Comparison of ENCODE assay signal across 13 cellular contexts in genomic region chr2:222950886-222951285, GRCh38.
DNase-seq lines count a peak whose midpoint lies in the region; ATAC-seq and TF ChIP-seq lines count a peak whose summit lies in the region.
"Had no signal": no experiment of that assay in that cellular context is flagged by ENCODE, and none has a peak within 500 bp of the region (broad histone marks: within the 10 kb centered on the region; RNA-seq: fewer than 3 reads in every experiment).

No MANE protein-coding gene starts in this region.

- peaks cover 15% of the 10 kb centered on the region for H3F3A ChIP-seq in SK-N-SH (replicated peaks; ENCODE audit: insufficient read depth)
- peaks cover 5% of the 10 kb centered on the region for H3F3A ChIP-seq in smooth muscle cell (ENCODE audit: low read depth)

- CTCF ChIA-PET in activated CD8-positive, alpha-beta T cell treated with anti-CD3 and anti-CD28 coated beads for 36 hours (lab: Charles Lee), result interaction anchor here (1.7 kb wide), 1 partner anchor 21 kb away, joined by 8 read pairs; no protein-coding TSS in a partner anchor
- CTCF ChIA-PET in activated CD8-positive, alpha-beta T cell treated with anti-CD3 and anti-CD28 coated beads, Interleukin-2, amount 10 ng/mL, durations not matched to agents 7 days and 5 days (lab: Charles Lee), result interaction anchor here (0.6 to 2.0 kb wide), 3 partner anchors 12 to 42 kb away, joined by 3 to 6 read pairs (median 3); no protein-coding TSS in a partner anchor
- CTCF ChIA-PET in SK-N-SH (lab: Yijun Ruan, JAX), result interaction anchor here (0.9 to 1.3 kb wide), 2 partner anchors 11 to 847 kb away, joined by 3 read pairs; no protein-coding TSS in a partner anchor
- CTCF ChIA-PET in HEK293T (lab: Yijun Ruan, JAX), result interaction anchor here (1.1 to 1.3 kb wide), 2 partner anchors 8 to 12 kb away, joined by 3 to 4 read pairs; no protein-coding TSS in a partner anchor

- peaks cover 12% of the 10 kb centered on the region for H3K27me3 Mint-ChIP-seq in activated CD8-positive, alpha-beta T cell treated with anti-CD3 and anti-CD28 coated beads for 36 hours
- H3K27me3 Mint-ChIP-seq in activated CD8-positive, alpha-beta T cell treated with anti-CD3 and anti-CD28 coated beads, Interleukin-2, amount 10 ng/mL, durations not matched to agents 7 days and 5 days (ENCODE audit: low read depth), result peaks cover 24% of the 10 kb centered on the region

- H3K27ac ChIP-seq in SK-N-SH (ENCODE audit: low read depth in 2 of 2, low read length in 1 of 2) (peak overlapping the region; percentile 18 to 85; a peak in 3 of 4 replicates), smooth muscle cell (ENCODE audit: low read depth) (peak overlapping the region; percentile 86), esophagus squamous epithelium (no peak overlapping the region)
- H3K27ac ChIP-seq: Peyer's patch, transverse colon had no signal

- DNase-seq in activated CD8-positive, alpha-beta T cell treated with anti-CD3 and anti-CD28 coated beads for 36 hours, result peak; percentile 15
- DNase-seq in activated CD8-positive, alpha-beta T cell treated with anti-CD3 and anti-CD28 coated beads, Interleukin-2, amount 10 ng/mL, durations not matched to agents 7 days and 5 days, result no peak
- DNase-seq in SK-N-SH (no peak), glomerular visceral epithelial cell (ENCODE audit: extremely low spot score) (peak; percentile 68), smooth muscle cell (lab: John Stamatoyannopoulos, UW; ENCODE audit: unreplicated experiment) (no peak), HEK293T (ENCODE audit: extremely low spot score) (no peak), esophagus squamous epithelium (lab: John Stamatoyannopoulos, UW) (no peak)
- DNase-seq: left cardiac atrium, Peyer's patch, transverse colon had no signal

- H3K36me3 Mint-ChIP-seq in activated CD8-positive, alpha-beta T cell treated with anti-CD3 and anti-CD28 coated beads for 36 hours (ENCODE audit: low read depth), result no peaks in the 10 kb centered on the region
- no peaks in the 10 kb centered on the region for H3K36me3 Mint-ChIP-seq in activated CD8-positive, alpha-beta T cell treated with anti-CD3 and anti-CD28 coated beads, Interleukin-2, amount 10 ng/mL, durations not matched to agents 7 days and 5 days (ENCODE audit: low read depth)
- H3K36me3 Mint-ChIP-seq: activated naive CD4-positive, alpha-beta T cell treated with anti-CD3 and anti-CD28 coated beads, Interleukin-2, amount 50 U/mL, for 24 hours had no signal

- H3K9me3 Mint-ChIP-seq in activated CD8-positive, alpha-beta T cell treated with anti-CD3 and anti-CD28 coated beads for 36 hours, result no peaks in the 10 kb centered on the region
- no peaks in the 10 kb centered on the region for H3K9me3 Mint-ChIP-seq in activated CD8-positive, alpha-beta T cell treated with anti-CD3 and anti-CD28 coated beads, Interleukin-2, amount 10 ng/mL, durations not matched to agents 7 days and 5 days (ENCODE audit: insufficient read depth)
- H3K9me3 Mint-ChIP-seq: activated naive CD4-positive, alpha-beta T cell treated with anti-CD3 and anti-CD28 coated beads, Interleukin-2, amount 50 U/mL, for 24 hours; nephron had no signal

- peak overlapping the region; percentile 40 for H2AFZ ChIP-seq in SK-N-SH (ENCODE audit: low read depth)
- no peak overlapping the region for H2AFZ ChIP-seq in smooth muscle cell (ENCODE audit: low read depth)

- WGBS in SK-N-SH (ENCODE audit: low lambda C conversion rate), result 15% methylated on average over 7 of the region's 7 CpGs
- 7% methylated on average over 7 of the region's 7 CpGs for WGBS in smooth muscle cell (ENCODE audit: low lambda C conversion rate)
- 32 to 38% methylated on average over 7 of the region's 7 CpGs for WGBS in esophagus squamous epithelium, 2 donors

- H3K9ac ChIP-seq in SK-N-SH, result peak overlapping the region; percentile 44; the same call in 1 of the 2 replicates
- H3K9ac ChIP-seq in smooth muscle cell (ENCODE audit: low read depth), result peak overlapping the region; percentile 25

- intact Hi-C loops in activated CD8-positive, alpha-beta T cell treated with anti-CD3 and anti-CD28 coated beads for 36 hours (cut with micrococcal nuclease), result no loop called here
- intact Hi-C loops in esophagus squamous epithelium (cut with DNase I), result no loop called here

- peaks cover 0 to 4% of the 10 kb centered on the region in 2 experiments; a peak in 1 of 4 replicates for H3K4me1 ChIP-seq in SK-N-SH (ENCODE audit: control insufficient read depth in 1 of 2, insufficient read depth in 2 of 2, low read depth in 1 of 2, low read length in 1 of 2)
- H3K4me1 ChIP-seq in smooth muscle cell (ENCODE audit: low read depth), result peaks cover 3% of the 10 kb centered on the region
- no peaks in the 10 kb centered on the region for H3K4me1 ChIP-seq in esophagus squamous epithelium
- H3K4me1 ChIP-seq: Peyer's patch, transverse colon had no signal

- H3K9me3 ChIP-seq in SK-N-SH, result no peaks in the 10 kb centered on the region
- no peaks in the 10 kb centered on the region for H3K9me3 ChIP-seq in smooth muscle cell (replicated peaks; ENCODE audit: low read depth)
- no peaks in the 10 kb centered on the region for H3K9me3 ChIP-seq in esophagus squamous epithelium
- H3K9me3 ChIP-seq: Peyer's patch, transverse colon had no signal

- H3K36me3 ChIP-seq in SK-N-SH (replicated peaks in 1 of 2; ENCODE audit: control insufficient read depth in 1 of 2, insufficient read depth in 2 of 2, low read length in 1 of 2) (no peaks in the 10 kb centered on the region), smooth muscle cell (ENCODE audit: low read depth) (no peaks in the 10 kb centered on the region), esophagus squamous epithelium (no peaks in the 10 kb centered on the region)
- H3K36me3 ChIP-seq: Peyer's patch, transverse colon had no signal

- no peak overlapping the region for H3K27ac Mint-ChIP-seq in activated CD8-positive, alpha-beta T cell treated with anti-CD3 and anti-CD28 coated beads for 36 hours
- H3K27ac Mint-ChIP-seq in activated CD8-positive, alpha-beta T cell treated with anti-CD3 and anti-CD28 coated beads, Interleukin-2, amount 10 ng/mL, durations not matched to agents 7 days and 5 days, result no peak overlapping the region
- H3K27ac Mint-ChIP-seq: activated naive CD4-positive, alpha-beta T cell treated with anti-CD3 and anti-CD28 coated beads, Interleukin-2, amount 50 U/mL, for 24 hours; nephron had no signal

- TF ChIP-seq CTCF in activated CD8-positive, alpha-beta T cell treated with anti-CD3 and anti-CD28 coated beads for 36 hours (IDR thresholded peaks at IDR 0.05), result no peak
- TF ChIP-seq CTCF in SK-N-SH (IDR thresholded peaks at IDR 0.05) (no peak), smooth muscle cell (IDR thresholded peaks at IDR 0.05; ENCODE audit: borderline replicate concordance, insufficient read depth, poor library complexity, severe bottlenecking) (no peak), esophagus squamous epithelium (IDR thresholded peaks at IDR 0.05) (no peak)

- no peaks in the 10 kb centered on the region for H3K27me3 ChIP-seq in SK-N-SH (ENCODE audit: insufficient read depth)
- H3K27me3 ChIP-seq in smooth muscle cell (ENCODE audit: low read depth), result no peaks in the 10 kb centered on the region
- no peaks in the 10 kb centered on the region for H3K27me3 ChIP-seq in esophagus squamous epithelium
- H3K27me3 ChIP-seq: Peyer's patch, transverse colon had no signal

- TF ChIP-seq POLR2A in esophagus squamous epithelium (IDR thresholded peaks at IDR 0.05), result no peak

- H3K9me2 ChIP-seq in SK-N-SH, result no peaks in the 10 kb centered on the region

- POLR2A ChIA-PET in activated CD8-positive, alpha-beta T cell treated with anti-CD3 and anti-CD28 coated beads for 36 hours (lab: Charles Lee), result no interaction called here
- POLR2A ChIA-PET in activated CD8-positive, alpha-beta T cell treated with anti-CD3 and anti-CD28 coated beads, Interleukin-2, amount 10 ng/mL, durations not matched to agents 7 days and 5 days (lab: Charles Lee), result no interaction called here
- POLR2A ChIA-PET in SK-N-SH (lab: Yijun Ruan, JAX) (no interaction called here), HEK293T (lab: Yijun Ruan, JAX) (no interaction called here)

- peak; percentile 22 to 89; a peak in 3 of 4 replicates for TF ChIP-seq EP300 in SK-N-SH (IDR thresholded peaks at IDR 0.05; ENCODE audit: borderline replicate concordance in 1 of 2, low read depth in 1 of 2, low read length in 1 of 2)

- peak overlapping the region; percentile 54 for H3K4me2 ChIP-seq in SK-N-SH
- peak overlapping the region; percentile 30 for H3K4me2 ChIP-seq in smooth muscle cell

- no peak for TF ChIP-seq RAD21 in SK-N-SH (IDR thresholded peaks at IDR 0.05; ENCODE audit: low read length)

- no peak overlapping the region for H3K4me3 Mint-ChIP-seq in activated CD8-positive, alpha-beta T cell treated with anti-CD3 and anti-CD28 coated beads for 36 hours
- no peak overlapping the region for H3K4me3 Mint-ChIP-seq in activated CD8-positive, alpha-beta T cell treated with anti-CD3 and anti-CD28 coated beads, Interleukin-2, amount 10 ng/mL, durations not matched to agents 7 days and 5 days
- H3K4me3 Mint-ChIP-seq: activated naive CD4-positive, alpha-beta T cell treated with anti-CD3 and anti-CD28 coated beads, Interleukin-2, amount 50 U/mL, for 24 hours; nephron had no signal

- H4K20me1 ChIP-seq in SK-N-SH (ENCODE audit: insufficient read depth) (no peaks in the 10 kb centered on the region), smooth muscle cell (ENCODE audit: low read depth) (no peaks in the 10 kb centered on the region)

- H3K79me2 ChIP-seq in SK-N-SH (ENCODE audit: insufficient read depth) (no peaks in the 10 kb centered on the region), smooth muscle cell (ENCODE audit: low read depth) (no peaks in the 10 kb centered on the region)

- no peak overlapping the region; a peak in 1 of 4 replicates for H3K4me3 ChIP-seq in SK-N-SH (ENCODE audit: low read depth in 2 of 2, low read length in 1 of 2)
- no peak overlapping the region for H3K4me3 ChIP-seq in smooth muscle cell
- H3K4me3 ChIP-seq in esophagus squamous epithelium, result no peak overlapping the region
- H3K4me3 ChIP-seq: Peyer's patch, transverse colon had no signal

- ATAC-seq in activated CD8-positive, alpha-beta T cell treated with anti-CD3 and anti-CD28 coated beads for 36 hours, result no peak
- no peak for ATAC-seq in activated CD8-positive, alpha-beta T cell treated with anti-CD3 and anti-CD28 coated beads, Interleukin-2, amount 10 ng/mL, durations not matched to agents 7 days and 5 days
- no peak for ATAC-seq in HG02970 (IDR thresholded peaks at IDR 0.05; ENCODE audit: low FRiP score, unreplicated experiment)

- peaks cover 4% of the 10 kb centered on the region for H3K4me1 Mint-ChIP-seq in activated CD8-positive, alpha-beta T cell treated with anti-CD3 and anti-CD28 coated beads for 36 hours (ENCODE audit: low read depth)
- H3K4me1 Mint-ChIP-seq in activated CD8-positive, alpha-beta T cell treated with anti-CD3 and anti-CD28 coated beads, Interleukin-2, amount 10 ng/mL, durations not matched to agents 7 days and 5 days (ENCODE audit: low read depth), result no peaks in the 10 kb centered on the region
- H3K4me1 Mint-ChIP-seq: activated naive CD4-positive, alpha-beta T cell treated with anti-CD3 and anti-CD28 coated beads, Interleukin-2, amount 50 U/mL, for 24 hours; nephron had no signal

TF ChIP-seq in HEK293T, 16 proteins besides CTCF, POLR2A, EP300 and RAD21 (continues in another document):
- no peak for TF ChIP-seq FOXA1 (IDR thresholded peaks at IDR 0.05)

Comparison
In these comparisons a context has a peak if more than half of its experiments do, and no peak if none do; other contexts are left out.
1. DNase-seq: peak in activated CD8-positive, alpha-beta T cell treated with anti-CD3 and anti-CD28 coated beads for 36 hours (single experiment) and glomerular visceral epithelial cell (single experiment); none in activated CD8-positive, alpha-beta T cell treated with anti-CD3 and anti-CD28 coated beads, Interleukin-2, amount 10 ng/mL, durations not matched to agents 7 days and 5 days (single experiment), SK-N-SH (single experiment), smooth muscle cell (single experiment), HEK293T (single experiment) and esophagus squamous epithelium (single experiment).
2. H3K27ac ChIP-seq: peak in SK-N-SH (2 of 2) and smooth muscle cell (single experiment); none in esophagus squamous epithelium (0 of 4).